In genomic region chr2:151357359-151357758, GRCh38 we compare ENCODE assay signal across 9 cellular contexts. TPM values are rescaled to one million over a fixed set of nuclear protein-coding genes. Genes with fewer than 3 reads are reported as not detected.
DNase-seq lines count a peak whose midpoint lies in the region; ATAC-seq and TF ChIP-seq lines count a peak whose summit lies in the region.
"Had no signal": no experiment of that assay in that cellular context is flagged by ENCODE, and none has a peak within 500 bp of the region (broad histone marks: within the 10 kb centered on the region; RNA-seq: fewer than 3 reads in every experiment).

Gene TNFAIP6, plus strand, starts transcription at chr2:151357592. Its CDS starts 75 bp downstream, at chr2:151357667.

- H3K9me3 ChIP-seq in heart left ventricle (no peaks in the 10 kb centered on the region), gastrocnemius medialis (no peaks in the 10 kb centered on the region)

- peak within 1 kb of the TSS in 8 of 12 donors; percentile 6 to 57 (median 40) for H3K27ac ChIP-seq in heart left ventricle
- peak within 1 kb of the TSS in 1 of 4 donors; percentile 55 for H3K27ac ChIP-seq in gastrocnemius medialis

- WGBS in heart left ventricle, 4 donors: 48 to 65% (median 56%) methylated on average over 3 of the region's 3 CpGs

- TF ChIP-seq CTCF in heart left ventricle (IDR thresholded peaks at IDR 0.05): no peak
- TF ChIP-seq CTCF in gastrocnemius medialis (IDR thresholded peaks at IDR 0.05 in 4 of 5, conservative IDR thresholded peaks at IDR 0.05 in 1 of 5): no peak
- no peak for TF ChIP-seq CTCF in GM10248 (IDR thresholded peaks at IDR 0.05; ENCODE audit: control extremely low read depth, extremely low read depth, low read depth, missing control alignments)

- DNase-seq in GM04504 (ENCODE audit: low read depth): peak; percentile 89
- DNase-seq in SKM-1 treated with dmso at 0.1 percent for 144 hours (lab: John Stamatoyannopoulos, UW; ENCODE audit: unreplicated experiment): peak; percentile 53
- DNase-seq in heart left ventricle: peak in 1 of 5 donors; percentile 11
- peak; percentile 7 to 18 for DNase-seq in gastrocnemius medialis
- no peak for DNase-seq in NCI-H2081 (lab: John Stamatoyannopoulos, UW)
- DNase-seq in activated gamma-delta T cell treated with Interleukin-2 at 50 U/mL for 16 hours: no peak
- DNase-seq in GM10248 (ENCODE audit: extremely low spot score): no peak
- no peak for DNase-seq in occipital lobe (lab: John Stamatoyannopoulos, UW)
- DNase-seq: natural killer cell had no signal

- H3K4me1 ChIP-seq in heart left ventricle (no peaks in the 10 kb centered on the region), gastrocnemius medialis (no peaks in the 10 kb centered on the region)

- POLR2A ChIA-PET in GM10248 (lab: Yijun Ruan, JAX): no interaction called here

- ATAC-seq in heart left ventricle: peak; percentile 37 to 94 (median 82)
- peak; percentile 83 to 85 for ATAC-seq in gastrocnemius medialis

- H3K4me3 ChIP-seq in heart left ventricle (peak within 1 kb of the TSS in 10 of 12 donors; percentile 4 to 52 (median 36)), gastrocnemius medialis (peak within 1 kb of the TSS in 1 of 4 donors; percentile 3)

- TF ChIP-seq POLR2A in heart left ventricle (IDR thresholded peaks at IDR 0.05): peak in 1 of 2 donors; percentile 65
- peak; percentile 52 to 72 for TF ChIP-seq POLR2A in gastrocnemius medialis (IDR thresholded peaks at IDR 0.05)

- intact Hi-C loops in heart left ventricle (cut with DNase I) (no loop called here), gastrocnemius medialis (cut with DNase I; ENCODE audit: low total_unique reads) (no loop called here)

- no peaks in the 10 kb centered on the region for H3K27me3 ChIP-seq in heart left ventricle
- no peaks in the 10 kb centered on the region for H3K27me3 ChIP-seq in gastrocnemius medialis

- in situ Hi-C loops in gastrocnemius medialis (cut with MboI; ENCODE audit: low sequenced_read_pairs in 4 of 4): no loop called here

- H3K36me3 ChIP-seq in heart left ventricle (no peaks in the 10 kb centered on the region), gastrocnemius medialis (no peaks in the 10 kb centered on the region)

- CTCF ChIA-PET in GM10248 (lab: Yijun Ruan, JAX): interaction anchor here (0.9 kb wide), 1 partner anchor 19 kb away, joined by 4 read pairs; no protein-coding TSS in a partner anchor

RNA-seq across cellular contexts. Expression of gene TNFAIP6, which starts in this region (rescaled TPM):
- 1 to 10 TPM; 1.6 to 8.1 (median 2.6) TPM for total RNA-seq in heart left ventricle
- 1 to 10 TPM; 1.7 to 4.3 TPM for polyA plus RNA-seq in heart left ventricle
- 1 to 10 TPM in 2 of 4 donors, under 1 TPM in 1, not detected in 1; 0.88 to 2.4 (median 1.9) TPM for total RNA-seq in gastrocnemius medialis
- total RNA-seq in occipital lobe: 0.31 TPM

Comparison
In these comparisons a context has a peak if more than half of its experiments do, and no peak if none do; other contexts are left out.
1. DNase-seq: peak in GM04504 (single experiment), SKM-1 treated with dmso at 0.1 percent for 144 hours (single experiment) and gastrocnemius medialis (2 of 2); none in NCI-H2081 (0 of 2), activated gamma-delta T cell treated with Interleukin-2 at 50 U/mL for 16 hours (single experiment), GM10248 (single experiment) and occipital lobe (single experiment).